In genomic region chr3:160240719-160241118, GRCh38 we compare ENCODE assay signal across 6 cellular contexts. TPM values are rescaled to one million over a fixed set of nuclear protein-coding genes. Genes with fewer than 3 reads are reported as not detected.
"Had no signal": no experiment of that assay in that cellular context is flagged by ENCODE, and none has a peak within 500 bp of the region (broad histone marks: within the 10 kb centered on the region; RNA-seq: fewer than 3 reads in every experiment).

No MANE protein-coding gene starts in this region.

RNA-seq across cellular contexts. Expression of gene C3orf80, which starts 15.5 kb away (rescaled TPM):
- total RNA-seq: dermis blood vessel endothelial cell; lung microvascular endothelial cell; naive thymus-derived CD8-positive, alpha-beta T cell; osteocyte; skeletal muscle tissue; vagina had no signal
- polyA plus RNA-seq: naive thymus-derived CD8-positive, alpha-beta T cell had no signal
